ENCODE assay signal across 1 cellular context in genomic region chr9:93129286-93129685, GRCh38.
TF ChIP-seq lines count a peak whose summit lies in the region.

No MANE protein-coding gene starts in this region.

TF ChIP-seq in HepG2, 621 proteins besides CTCF, POLR2A, EP300 and RAD21:
- TF ChIP-seq ZNF879 (CRISPR knock-in tag; IDR thresholded peaks at IDR 0.05) (no peak), ZNF768 (CRISPR knock-in tag; IDR thresholded peaks at IDR 0.05) (0 out of 2 replicates have a peak, but pooled peaks have one; percentile 23)
